34 cellular contexts compared by ENCODE assay signal in the genomic region with DNA sequence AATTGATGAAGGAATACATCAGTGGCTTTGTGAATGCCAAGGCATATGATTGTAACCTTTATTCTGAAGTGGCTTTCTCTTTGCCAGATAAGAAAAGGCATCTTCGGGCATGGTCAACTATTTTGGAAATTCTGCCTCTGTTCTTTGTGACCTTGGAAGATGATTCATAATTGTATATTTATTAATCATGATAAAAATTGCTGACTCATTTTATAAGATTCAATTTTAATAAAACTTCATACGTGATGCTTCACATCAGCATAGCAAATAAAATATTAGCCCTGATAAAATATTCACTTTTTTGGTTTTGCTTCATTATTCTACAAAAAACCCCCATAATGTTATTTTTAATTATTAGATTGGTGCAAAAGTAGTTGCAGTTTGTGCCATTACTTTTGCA.
"Had no signal": no experiment of that assay in that cellular context is flagged by ENCODE, and none has a peak within 500 bp of the region (broad histone marks: within the 10 kb centered on the region; RNA-seq: fewer than 3 reads in every experiment).

No MANE protein-coding gene starts in this region.

- H3K27ac ChIP-seq: adrenal gland, body of pancreas, brain microvascular endothelial cell, breast epithelium, VCaP had no signal

- H3K9me3 ChIP-seq: adrenal gland, body of pancreas, breast epithelium had no signal

- H3K27me3 ChIP-seq: adrenal gland, body of pancreas, brain microvascular endothelial cell, breast epithelium had no signal

- DNase-seq: activated B cell treated with CpG ODN at 0.5 μM for 24 hours; activated CD4-positive, alpha-beta memory T cell treated with anti-CD3 and anti-CD28 coated beads for 36 hours; activated CD4-positive, alpha-beta T cell treated with anti-CD3 and anti-CD28 coated beads for 4 hours; activated CD4-positive, alpha-beta T cell treated with anti-CD3 and anti-CD28 coated beads, Interleukin-2, amount 10 ng/mL, durations not matched to agents 24 days and 14 days; activated CD4-positive, alpha-beta T cell treated with anti-CD3 and anti-CD28 coated beads, Interleukin-2, amount 50 U/mL, for 1 hour; activated CD4-positive, alpha-beta T cell treated with anti-CD3 and anti-CD28 coated beads, Interleukin-2, amount 50 U/mL, for 4 hours; activated CD4-positive, CD25-positive, alpha-beta regulatory T cell treated with anti-CD3 and anti-CD28 coated beads, Interleukin-2, amount 50 U/mL, for 72 hours; activated CD8-positive, alpha-beta memory T cell treated with anti-CD3 and anti-CD28 coated beads, Interleukin-2, amount 50 U/mL, for 4 hours; activated CD8-positive, alpha-beta T cell treated with anti-CD3 and anti-CD28 coated beads for 36 hours; activated effector memory CD4-positive, alpha-beta T cell treated with anti-CD3 and anti-CD28 coated beads, Interleukin-2, amount 50 U/mL, for 16 hours; activated gamma-delta T cell treated with Interleukin-2 at 50 U/mL for 16 hours; activated naive CD4-positive, alpha-beta T cell; activated naive CD4-positive, alpha-beta T cell treated with anti-CD3 and anti-CD28 coated beads for 36 hours; activated naive CD4-positive, alpha-beta T cell treated with anti-CD3 and anti-CD28 coated beads, Interleukin-2, amount 50 U/mL, for 16 hours; activated naive CD8-positive, alpha-beta T cell treated with anti-CD3 and anti-CD28 coated beads for 36 hours; activated T-cell treated with anti-CD3 and anti-CD28 coated beads for 4 hours; activated T-cell treated with anti-CD3 and anti-CD28 coated beads, Interleukin-2, amount 50 U/mL, for 1 hour; activated T-cell treated with anti-CD3 and anti-CD28 coated beads, Interleukin-2, amount 50 U/mL, for 4 hours; activated T-cell treated with anti-CD3 and anti-CD28 coated beads, Interleukin-2, amount 50 U/mL, for 72 hours; amniotic stem cell; aorta; body of pancreas; brain microvascular endothelial cell; central memory CD4-positive, alpha-beta T cell; T-helper 2 cell; T-helper 9 cell had no signal

- H3K4me3 ChIP-seq: adrenal gland, body of pancreas, breast epithelium had no signal

- H3K4me1 ChIP-seq: adrenal gland, body of pancreas, breast epithelium had no signal

- ATAC-seq: activated CD8-positive, alpha-beta T cell treated with anti-CD3 and anti-CD28 coated beads for 36 hours; activated naive CD4-positive, alpha-beta T cell treated with anti-CD3 and anti-CD28 coated beads, Interleukin-2, amount 50 U/mL, for 72 hours; activated T-cell treated with anti-CD3 and anti-CD28 coated beads, Interleukin-2, amount 50 U/mL, for 4 hours; activated T-cell treated with anti-CD3 and anti-CD28 coated beads, Interleukin-2, amount 50 U/mL, for 72 hours; activated T-helper 17 cell treated with anti-CD3 and anti-CD28 coated beads, Interleukin-2, amount 50 U/mL, for 72 hours; body of pancreas had no signal

- FAIRE-seq: astrocyte, colon, TTC549 had no signal

- H3K36me3 ChIP-seq: adrenal gland, brain microvascular endothelial cell, breast epithelium had no signal
